Comparison of ENCODE assay signal across 19 cellular contexts in genomic region chr5:150309101-150309897, GRCh38. TPM values are rescaled to one million over a fixed set of nuclear protein-coding genes. Genes with fewer than 3 reads are reported as not detected.
DNase-seq lines count a peak whose midpoint lies in the region; ATAC-seq, FAIRE-seq and TF ChIP-seq lines count a peak whose summit lies in the region.
"Had no signal": no experiment of that assay in that cellular context is flagged by ENCODE, and none has a peak within 500 bp of the region (broad histone marks: within the 10 kb centered on the region; RNA-seq: fewer than 3 reads in every experiment).

No MANE protein-coding gene starts in this region.

- H3K36me3 Mint-ChIP-seq in activated T-helper 1 cell treated with anti-CD3 and anti-CD28 coated beads, Interleukin-12 subunit alpha, Interleukin-12 subunit beta, Interleukin-2, Interleukin-4 antibody, amounts not matched to agents 30 ng/mL and 10 ng/mL and 1 ng/mL, durations not matched to agents 14 hours and 24 hours and 36 hours (ENCODE audit: low read depth), result no peaks in the 10 kb centered on the region
- H3K36me3 Mint-ChIP-seq: activated naive CD8-positive, alpha-beta T cell; natural killer cell treated with Interleukin-12 subunit alpha and Interleukin-12 subunit beta and Interleukin-15 and Interleukin-18, amount 100 ng/mL, for 72 hours had no signal

- H3K27me3 ChIP-seq in HepG2 (ENCODE audit: control insufficient read depth in 1 of 2, insufficient read depth in 2 of 2, low read length in 2 of 2), result no peaks in the 10 kb centered on the region
- no peaks in the 10 kb centered on the region for H3K27me3 ChIP-seq in right lobe of liver
- H3K27me3 ChIP-seq: body of pancreas, vagina had no signal

- no peaks in the 10 kb centered on the region for H4K20me1 ChIP-seq in HepG2 (ENCODE audit: insufficient read depth, low read length)

- H3K4me1 Mint-ChIP-seq in activated T-helper 1 cell treated with anti-CD3 and anti-CD28 coated beads, Interleukin-12 subunit alpha, Interleukin-12 subunit beta, Interleukin-2, Interleukin-4 antibody, amounts not matched to agents 30 ng/mL and 10 ng/mL and 1 ng/mL, durations not matched to agents 14 hours and 24 hours and 36 hours (ENCODE audit: low read depth), result no peaks in the 10 kb centered on the region

- no peak overlapping the region for H3K9ac ChIP-seq in HepG2 (ENCODE audit: insufficient read depth, low read depth, low read length)

- TF ChIP-seq POLR2A in HepG2 (IDR thresholded peaks at IDR 0.05; ENCODE audit: insufficient read depth in 1 of 2, low read depth in 2 of 2, low read length in 2 of 2) (no peak), right lobe of liver (IDR thresholded peaks at IDR 0.05) (no peak)

- no TSS peak for BruUV-seq in HepG2 (replicated peaks; lab: Mats Ljungman, UMichigan)

- no peak overlapping the region for H3K4me3 ChIP-seq in HepG2 (replicated peaks in 1 of 3; ENCODE audit: insufficient read depth in 1 of 3, low read depth in 2 of 3, low read length in 3 of 3)
- no peak overlapping the region for H3K4me3 ChIP-seq in right lobe of liver
- H3K4me3 ChIP-seq: body of pancreas, vagina had no signal

- no peak for DNase-seq in HepG2 (ENCODE audit: low spot score)
- DNase-seq in right lobe of liver, result no peak
- peak; percentile 14 for DNase-seq in NCI-H82 treated with DMSO at 0.1 percent for 48 hours (lab: John Stamatoyannopoulos, UW; ENCODE audit: unreplicated experiment)
- DNase-seq in left kidney (ENCODE audit: low read depth, low spot score), result peak; percentile 53
- DNase-seq in activated T-helper 1 cell treated with anti-CD3 and anti-CD28 coated beads, Interleukin-12 subunit alpha, Interleukin-12 subunit beta, Interleukin-2, Interleukin-4 antibody, amounts not matched to agents 30 ng/mL and 10 ng/mL and 1 ng/mL, durations not matched to agents 14 hours and 24 hours and 36 hours (ENCODE audit: low spot score), result no peak
- DNase-seq: activated T-cell treated with anti-CD3 and anti-CD28 coated beads, Interleukin-2, amount 50 U/mL, for 24 hours; body of pancreas; cortex of kidney; NCI-H1092 treated with DMSO at 0.1 percent for 48 hours; NCI-H226; OCI-M1 had no signal

- TF ChIP-seq CTCF in HepG2 (CRISPR knock-in tag; IDR thresholded peaks at IDR 0.05) (no peak), right lobe of liver (IDR thresholded peaks at IDR 0.05) (no peak)

- no peak overlapping the region for H2AFZ ChIP-seq in HepG2 (ENCODE audit: low read length)

- H3K27me3 Mint-ChIP-seq in activated T-helper 1 cell treated with anti-CD3 and anti-CD28 coated beads, Interleukin-12 subunit alpha, Interleukin-12 subunit beta, Interleukin-2, Interleukin-4 antibody, amounts not matched to agents 30 ng/mL and 10 ng/mL and 1 ng/mL, durations not matched to agents 14 hours and 24 hours and 36 hours (ENCODE audit: insufficient read depth), result peaks cover 23% of the 10 kb centered on the region
- H3K27me3 Mint-ChIP-seq: activated naive CD8-positive, alpha-beta T cell had no signal

- intact Hi-C loops in HepG2 (cut with micrococcal nuclease; ENCODE audit: unreplicated experiment) (no loop called here), right lobe of liver (cut with DNase I) (no loop called here)
- intact Hi-C loops in activated T-helper 1 cell treated with anti-CD3 and anti-CD28 coated beads, Interleukin-12 subunit alpha, Interleukin-12 subunit beta, Interleukin-2, Interleukin-4 antibody, amounts not matched to agents 30 ng/mL and 10 ng/mL and 1 ng/mL, durations not matched to agents 14 hours and 24 hours and 36 hours (cut with micrococcal nuclease), result no loop called here

- no peak overlapping the region for H3K4me3 Mint-ChIP-seq in activated T-helper 1 cell treated with anti-CD3 and anti-CD28 coated beads, Interleukin-12 subunit alpha, Interleukin-12 subunit beta, Interleukin-2, Interleukin-4 antibody, amounts not matched to agents 30 ng/mL and 10 ng/mL and 1 ng/mL, durations not matched to agents 14 hours and 24 hours and 36 hours
- H3K4me3 Mint-ChIP-seq: activated naive CD8-positive, alpha-beta T cell; activated T-cell treated with anti-CD3 and anti-CD28 coated beads, Interleukin-2, amount 50 U/mL, for 24 hours; natural killer cell treated with Interleukin-12 subunit alpha and Interleukin-12 subunit beta and Interleukin-15 and Interleukin-18, amount 100 ng/mL, for 72 hours had no signal

- H3K79me2 ChIP-seq in HepG2 (ENCODE audit: insufficient read depth, low read length), result no peaks in the 10 kb centered on the region

- TF ChIP-seq EP300 in HepG2 (IDR thresholded peaks at IDR 0.05; ENCODE audit: low read depth in 2 of 2, low read length in 2 of 2), result no peak
- no peak for TF ChIP-seq EP300 in HepG2 (CRISPR knock-in tag; IDR thresholded peaks at IDR 0.05; ENCODE audit: borderline replicate concordance)

- CTCF ChIA-PET in HepG2 (lab: Yijun Ruan, JAX; ENCODE audit: low intra/inter-chr PET ratio, low total read pairs), result no interaction called here

- no peak overlapping the region for H3K27ac Mint-ChIP-seq in activated T-helper 1 cell treated with anti-CD3 and anti-CD28 coated beads, Interleukin-12 subunit alpha, Interleukin-12 subunit beta, Interleukin-2, Interleukin-4 antibody, amounts not matched to agents 30 ng/mL and 10 ng/mL and 1 ng/mL, durations not matched to agents 14 hours and 24 hours and 36 hours
- H3K27ac Mint-ChIP-seq: activated naive CD8-positive, alpha-beta T cell; activated T-cell treated with anti-CD3 and anti-CD28 coated beads, Interleukin-2, amount 50 U/mL, for 24 hours; natural killer cell treated with Interleukin-12 subunit alpha and Interleukin-12 subunit beta and Interleukin-15 and Interleukin-18, amount 100 ng/mL, for 72 hours had no signal

- H3K4me1 ChIP-seq in HepG2 (ENCODE audit: insufficient read depth, low read length) (peaks cover 83% of the 10 kb centered on the region), right lobe of liver (no peaks in the 10 kb centered on the region)
- H3K4me1 ChIP-seq: body of pancreas had no signal

- H3K9me3 ChIP-seq in HepG2 (ENCODE audit: low read length), result no peaks in the 10 kb centered on the region
- no peaks in the 10 kb centered on the region for H3K9me3 ChIP-seq in right lobe of liver
- H3K9me3 ChIP-seq: body of pancreas, vagina had no signal

- no peak overlapping the region for H3K27ac ChIP-seq in HepG2 (ENCODE audit: extremely low read length, insufficient read depth, low read length)
- H3K27ac ChIP-seq in right lobe of liver, result no peak overlapping the region
- H3K27ac ChIP-seq: body of pancreas, vagina had no signal

- ATAC-seq in HepG2 (no peak), right lobe of liver (no peak), GM19452 (IDR thresholded peaks at IDR 0.05; ENCODE audit: unreplicated experiment) (no peak), HG03432 (IDR thresholded peaks at IDR 0.05; ENCODE audit: unreplicated experiment) (no peak), HG02884 (IDR thresholded peaks at IDR 0.05; ENCODE audit: unreplicated experiment) (no peak)
- ATAC-seq: body of pancreas had no signal

- TF ChIP-seq RAD21 in HepG2 (CRISPR knock-in tag; IDR thresholded peaks at IDR 0.05), result no peak

- WGBS in HepG2 (ENCODE audit: low lambda C conversion rate), result 96% methylated on average over 4 of the region's 7 CpGs
- 48% methylated on average over 2 of the region's 7 CpGs for WGBS in right lobe of liver (ENCODE audit: insufficient coverage, low coverage, low lambda C conversion rate, missing lambda C conversion rate)

- in situ Hi-C loops in HepG2 (cut with HindIII; ENCODE audit: extremely low pct_ligation_motif_present, low pct_unique_long_range_greater_than_20kb), result no loop called here

- H3K4me2 ChIP-seq in HepG2 (ENCODE audit: low read depth, low read length), result no peak overlapping the region

- no peak for FAIRE-seq in HepG2 (lab: Jason Lieb, UNC)

- POLR2A ChIA-PET in HepG2 (lab: Yijun Ruan, JAX), result interaction anchor here (2.3 to 2.6 kb wide), 2 partner anchors 8 to 14 kb away, joined by 10 to 12 read pairs; no protein-coding TSS in a partner anchor

- no peaks in the 10 kb centered on the region for H3K36me3 ChIP-seq in HepG2 (replicated peaks in 1 of 2; ENCODE audit: control insufficient read depth in 1 of 2, insufficient read depth in 2 of 2, low read length in 2 of 2)
- no peaks in the 10 kb centered on the region for H3K36me3 ChIP-seq in right lobe of liver
- H3K36me3 ChIP-seq: vagina had no signal

- H3K9me3 Mint-ChIP-seq in activated T-helper 1 cell treated with anti-CD3 and anti-CD28 coated beads, Interleukin-12 subunit alpha, Interleukin-12 subunit beta, Interleukin-2, Interleukin-4 antibody, amounts not matched to agents 30 ng/mL and 10 ng/mL and 1 ng/mL, durations not matched to agents 14 hours and 24 hours and 36 hours, result no peaks in the 10 kb centered on the region
- H3K9me3 Mint-ChIP-seq: activated T-cell treated with anti-CD3 and anti-CD28 coated beads, Interleukin-2, amount 50 U/mL, for 24 hours; natural killer cell treated with Interleukin-12 subunit alpha and Interleukin-12 subunit beta and Interleukin-15 and Interleukin-18, amount 100 ng/mL, for 72 hours had no signal

RNA-seq across cellular contexts. Expression of gene ARSI, which starts 6.6 kb away (rescaled TPM):
- total RNA-seq in HepG2 (2016; rRNA removed; fragmentation: Illumina TruSeq; extraction: Trizol), result 17.6 and 33.9 TPM in 2 replicates
- 3.1 and 3.4 TPM in 2 replicates for total RNA-seq in HepG2 (2016; cell fraction: cytosol; rRNA removed; fragmentation: Illumina TruSeq; extraction: Trizol; ENCODE audit: low read depth)
- total RNA-seq in HepG2 (2016; cell fraction: insoluble cytoplasmic fraction; rRNA removed; fragmentation: Illumina TruSeq; extraction: Trizol), result 21.4 and 37.4 TPM in 2 replicates
- total RNA-seq in HepG2 (2016; cell fraction: membrane; rRNA removed; fragmentation: Illumina TruSeq; extraction: Trizol), result 11.0 and 13.0 TPM in 2 replicates
- total RNA-seq in HepG2 (2016; cell fraction: nucleus; rRNA removed; fragmentation: Illumina TruSeq; extraction: Trizol), result 25.8 and 28.7 TPM in 2 replicates
- polyA plus RNA-seq in HepG2 (2011; rRNA removed), result 4.2 and 6.4 TPM in 2 replicates
- 6.1 and 8.6 TPM in 2 replicates for polyA plus RNA-seq in HepG2 (2011; cell fraction: cytosol; rRNA removed)
- polyA plus RNA-seq in HepG2 (2011; cell fraction: nucleus; rRNA removed), result 5.3 and 5.7 TPM in 2 replicates
- polyA plus RNA-seq in HepG2 (2012), result 2.2 and 3.5 TPM in 2 replicates
- 2.1 and 2.4 TPM in 2 replicates for polyA plus RNA-seq in HepG2 (2016; cell fraction: cytosol; fragmentation: Illumina TruSeq; extraction: Trizol; ENCODE audit: low read depth)
- polyA plus RNA-seq in HepG2 (2016; cell fraction: insoluble cytoplasmic fraction; fragmentation: Illumina TruSeq; extraction: Trizol; ENCODE audit: low read depth), result 14.2 and 17.0 TPM in 2 replicates
- polyA plus RNA-seq in HepG2 (2016; cell fraction: membrane; fragmentation: Illumina TruSeq; extraction: Trizol; ENCODE audit: low read depth), result 5.0 and 7.0 TPM in 2 replicates
- polyA plus RNA-seq in HepG2 (2016; cell fraction: nucleus; fragmentation: Illumina TruSeq; extraction: Trizol; ENCODE audit: insufficient read depth, low read depth), result 29.1 and 30.1 TPM in 2 replicates
- polyA minus RNA-seq in HepG2 (2011; rRNA and poly(A)+ RNA removed; ENCODE audit: low replicate concordance), result 0.07 and 16.9 TPM in 2 replicates
- 5.9 and 6.4 TPM in 2 replicates for polyA minus RNA-seq in HepG2 (2011; cell fraction: cytosol; rRNA and poly(A)+ RNA removed)
- 4.8 and 6.6 TPM in 2 replicates for polyA minus RNA-seq in HepG2 (2011; cell fraction: nucleus; rRNA and poly(A)+ RNA removed)
- total RNA-seq in right lobe of liver, result under 1 TPM in 5 of 6 experiments, not detected in 1; 0.06 to 0.51 (median 0.20) TPM
- not detected in 2 replicates for total RNA-seq in activated T-helper 1 cell treated with anti-CD3 and anti-CD28 coated beads, Interleukin-12 subunit alpha, Interleukin-12 subunit beta, Interleukin-2, Interleukin-4 antibody, amounts not matched to agents 30 ng/mL and 10 ng/mL and 1 ng/mL, durations not matched to agents 14 hours and 24 hours and 36 hours
- total RNA-seq: lung microvascular endothelial cell; natural killer cell treated with Interleukin-12 subunit alpha and Interleukin-12 subunit beta and Interleukin-15 and Interleukin-18, amount 100 ng/mL, for 72 hours had no signal

RNA-seq across cellular contexts. Expression of gene CAMK2A, which starts 19.7 kb away (rescaled TPM):
- total RNA-seq in HepG2 (2016; rRNA removed; fragmentation: Illumina TruSeq; extraction: Trizol) (0.11 TPM in 1 of 2 replicates, not detected in the other), right lobe of liver (under 1 TPM in 3 of 6 experiments, not detected in 3; 0.10 to 0.26 (median 0.23) TPM)
- not detected in 2 replicates for total RNA-seq in HepG2 (2016; cell fraction: cytosol; rRNA removed; fragmentation: Illumina TruSeq; extraction: Trizol; ENCODE audit: low read depth)
- total RNA-seq in HepG2 (2016; cell fraction: insoluble cytoplasmic fraction; rRNA removed; fragmentation: Illumina TruSeq; extraction: Trizol), result 0.03 and 0.09 TPM in 2 replicates
- not detected in 2 replicates for total RNA-seq in HepG2 (2016; cell fraction: membrane; rRNA removed; fragmentation: Illumina TruSeq; extraction: Trizol)
- 0.25 and 0.40 TPM in 2 replicates for total RNA-seq in HepG2 (2016; cell fraction: nucleus; rRNA removed; fragmentation: Illumina TruSeq; extraction: Trizol)
- polyA plus RNA-seq in HepG2 (2011; rRNA removed), result 0.16 TPM in 1 of 2 replicates, not detected in the other
- polyA plus RNA-seq in HepG2 (2011; cell fraction: cytosol; rRNA removed), result 0.03 and 0.04 TPM in 2 replicates
- polyA plus RNA-seq in HepG2 (2011; cell fraction: nucleus; rRNA removed), result 0.09 and 0.39 TPM in 2 replicates
- polyA plus RNA-seq in HepG2 (2012), result 0.03 and 0.08 TPM in 2 replicates
- 0.06 TPM in 1 of 2 replicates, not detected in the other for polyA plus RNA-seq in HepG2 (2016; cell fraction: cytosol; fragmentation: Illumina TruSeq; extraction: Trizol; ENCODE audit: low read depth)
- polyA plus RNA-seq in HepG2 (2016; cell fraction: insoluble cytoplasmic fraction; fragmentation: Illumina TruSeq; extraction: Trizol; ENCODE audit: low read depth), result 0.05 TPM in 1 of 2 replicates, not detected in the other
- polyA plus RNA-seq in HepG2 (2016; cell fraction: membrane; fragmentation: Illumina TruSeq; extraction: Trizol; ENCODE audit: low read depth), result not detected in 2 replicates
- 0.34 and 0.43 TPM in 2 replicates for polyA plus RNA-seq in HepG2 (2016; cell fraction: nucleus; fragmentation: Illumina TruSeq; extraction: Trizol; ENCODE audit: insufficient read depth, low read depth)
- polyA minus RNA-seq in HepG2 (2011; rRNA and poly(A)+ RNA removed; ENCODE audit: low replicate concordance), result 0.14 TPM in 1 of 2 replicates, not detected in the other
- not detected in 2 replicates for polyA minus RNA-seq in HepG2 (2011; cell fraction: cytosol; rRNA and poly(A)+ RNA removed)
- polyA minus RNA-seq in HepG2 (2011; cell fraction: nucleus; rRNA and poly(A)+ RNA removed), result 0.12 TPM in 1 of 2 replicates, not detected in the other
- total RNA-seq in activated T-helper 1 cell treated with anti-CD3 and anti-CD28 coated beads, Interleukin-12 subunit alpha, Interleukin-12 subunit beta, Interleukin-2, Interleukin-4 antibody, amounts not matched to agents 30 ng/mL and 10 ng/mL and 1 ng/mL, durations not matched to agents 14 hours and 24 hours and 36 hours, result not detected in 2 replicates
- total RNA-seq: epithelial cell of proximal tubule; lung microvascular endothelial cell; natural killer cell treated with Interleukin-12 subunit alpha and Interleukin-12 subunit beta and Interleukin-15 and Interleukin-18, amount 100 ng/mL, for 72 hours had no signal

RNA-seq across cellular contexts. Expression of gene TCOF1, which starts 48.2 kb away (rescaled TPM):
- total RNA-seq in HepG2 (2016; rRNA removed; fragmentation: Illumina TruSeq; extraction: Trizol) (41.6 and 44.5 TPM in 2 replicates), right lobe of liver (10 to 100 TPM in 2 of 6 experiments, 1 to 10 TPM in 4; 6.7 to 12.0 (median 8.9) TPM)
- total RNA-seq in HepG2 (2016; cell fraction: cytosol; rRNA removed; fragmentation: Illumina TruSeq; extraction: Trizol; ENCODE audit: low read depth), result 7.0 and 8.0 TPM in 2 replicates
- total RNA-seq in HepG2 (2016; cell fraction: insoluble cytoplasmic fraction; rRNA removed; fragmentation: Illumina TruSeq; extraction: Trizol), result 34.8 and 42.9 TPM in 2 replicates
- total RNA-seq in HepG2 (2016; cell fraction: membrane; rRNA removed; fragmentation: Illumina TruSeq; extraction: Trizol), result 12.4 and 12.6 TPM in 2 replicates
- 38.8 and 43.2 TPM in 2 replicates for total RNA-seq in HepG2 (2016; cell fraction: nucleus; rRNA removed; fragmentation: Illumina TruSeq; extraction: Trizol)
- polyA plus RNA-seq in HepG2 (2011; rRNA removed), result 9.9 and 10.1 TPM in 2 replicates
- polyA plus RNA-seq in HepG2 (2011; cell fraction: cytosol; rRNA removed), result 5.7 and 7.4 TPM in 2 replicates
- 27.8 and 31.6 TPM in 2 replicates for polyA plus RNA-seq in HepG2 (2011; cell fraction: nucleus; rRNA removed)
- 14.9 and 19.7 TPM in 2 replicates for polyA plus RNA-seq in HepG2 (2012)
- polyA plus RNA-seq in HepG2 (2016; cell fraction: cytosol; fragmentation: Illumina TruSeq; extraction: Trizol; ENCODE audit: low read depth), result 2.9 and 3.4 TPM in 2 replicates
- polyA plus RNA-seq in HepG2 (2016; cell fraction: insoluble cytoplasmic fraction; fragmentation: Illumina TruSeq; extraction: Trizol; ENCODE audit: low read depth), result 38.4 and 54.0 TPM in 2 replicates
- polyA plus RNA-seq in HepG2 (2016; cell fraction: membrane; fragmentation: Illumina TruSeq; extraction: Trizol; ENCODE audit: low read depth), result 6.2 and 8.3 TPM in 2 replicates
- polyA plus RNA-seq in HepG2 (2016; cell fraction: nucleus; fragmentation: Illumina TruSeq; extraction: Trizol; ENCODE audit: insufficient read depth, low read depth), result 61.9 and 69.6 TPM in 2 replicates
- 16.4 and 42.6 TPM in 2 replicates for polyA minus RNA-seq in HepG2 (2011; rRNA and poly(A)+ RNA removed; ENCODE audit: low replicate concordance)
- polyA minus RNA-seq in HepG2 (2011; cell fraction: cytosol; rRNA and poly(A)+ RNA removed), result 9.8 and 12.7 TPM in 2 replicates
- polyA minus RNA-seq in HepG2 (2011; cell fraction: nucleus; rRNA and poly(A)+ RNA removed), result 19.2 and 20.5 TPM in 2 replicates
- total RNA-seq in activated T-helper 1 cell treated with anti-CD3 and anti-CD28 coated beads, Interleukin-12 subunit alpha, Interleukin-12 subunit beta, Interleukin-2, Interleukin-4 antibody, amounts not matched to agents 30 ng/mL and 10 ng/mL and 1 ng/mL, durations not matched to agents 14 hours and 24 hours and 36 hours, result 130 and 131 TPM in 2 replicates

Comparison
In these comparisons a context has a peak if more than half of its experiments do, and no peak if none do; other contexts are left out.
1. DNase-seq: peak in NCI-H82 treated with DMSO at 0.1 percent for 48 hours (single experiment) and left kidney (single experiment); none in HepG2 (single experiment), right lobe of liver (0 of 3) and activated T-helper 1 cell treated with anti-CD3 and anti-CD28 coated beads, Interleukin-12 subunit alpha, Interleukin-12 subunit beta, Interleukin-2, Interleukin-4 antibody, amounts not matched to agents 30 ng/mL and 10 ng/mL and 1 ng/mL, durations not matched to agents 14 hours and 24 hours and 36 hours (single experiment).